24 cellular contexts compared by ENCODE assay signal in genomic region chr20:43774754-43775153, GRCh38. TPM values are rescaled to one million over a fixed set of nuclear protein-coding genes. Genes with fewer than 3 reads are reported as not detected.
"Had no signal": no experiment of that assay in that cellular context is flagged by ENCODE, and none has a peak within 500 bp of the region (broad histone marks: within the 10 kb centered on the region; RNA-seq: fewer than 3 reads in every experiment).

No MANE protein-coding gene starts in this region.

- H3K4me3 Mint-ChIP-seq: naive thymus-derived CD8-positive, alpha-beta T cell; stimulated activated naive B cell treated with anti-CD40 and anti-IgM and Interleukin-4, amounts not matched to agents 10 μg/mL and 1 μg/mL and 100 μg/mL, for 72 hours had no signal

- H3K36me3 ChIP-seq: esophagus muscularis mucosa, gastrocnemius medialis, heart right ventricle, spleen had no signal

- DNase-seq: effector memory CD4-positive, alpha-beta T cell; gastrocnemius medialis; heart right ventricle; islet precursor cell; mammary epithelial cell; mucosa of descending colon; naive thymus-derived CD8-positive, alpha-beta T cell; posterior cingulate gyrus; spleen; stimulated activated CD4-positive, alpha-beta T cell treated with anti-CD3 and anti-CD28 coated beads, Interleukin-15, amount 100 ng/mL, for 24 hours; stimulated activated CD4-positive, alpha-beta T cell treated with anti-CD3 and anti-CD28 coated beads, Interleukin-1b, Interleukin-23, amount 100 ng/mL, for 48 hours; stimulated activated CD4-positive, alpha-beta T cell treated with anti-CD3 and anti-CD28 coated beads, Interleukin-4, amount 100 ng/mL, for 24 hours; stimulated activated naive B cell treated with anti-CD40 and anti-IgM and Interleukin-4, amounts not matched to agents 10 μg/mL and 1 μg/mL and 100 μg/mL, for 72 hours; trophoblast cell had no signal

- H3K4me1 Mint-ChIP-seq: stimulated activated naive B cell treated with anti-CD40 and anti-IgM and Interleukin-4, amounts not matched to agents 10 μg/mL and 1 μg/mL and 100 μg/mL, for 72 hours had no signal

- ATAC-seq: gastrocnemius medialis; heart right ventricle; left lobe of liver; mucosa of descending colon; naive thymus-derived CD8-positive, alpha-beta T cell; sciatic nerve had no signal

- H3K27ac Mint-ChIP-seq: naive thymus-derived CD8-positive, alpha-beta T cell; stimulated activated naive B cell treated with anti-CD40 and anti-IgM and Interleukin-4, amounts not matched to agents 10 μg/mL and 1 μg/mL and 100 μg/mL, for 72 hours had no signal

- H3K27ac ChIP-seq: epithelial cell of prostate, esophagus muscularis mucosa, gastrocnemius medialis, heart right ventricle, spleen had no signal

- H3K4me1 ChIP-seq: esophagus muscularis mucosa, gastrocnemius medialis, heart right ventricle, spleen had no signal

- H3K36me3 Mint-ChIP-seq: stimulated activated naive B cell treated with anti-CD40 and anti-IgM and Interleukin-4, amounts not matched to agents 10 μg/mL and 1 μg/mL and 100 μg/mL, for 72 hours had no signal

- H3K4me3 ChIP-seq: esophagus muscularis mucosa, gastrocnemius medialis, heart right ventricle, mucosa of descending colon, spleen had no signal

RNA-seq across cellular contexts. Expression of gene GTSF1L, which starts 48.0 kb away (rescaled TPM):
- total RNA-seq: esophagus muscularis mucosa, fibroblast of villous mesenchyme, gastrocnemius medialis, heart right ventricle, left lobe of liver, lower leg skin, mammary epithelial cell, mucosa of descending colon, osteocyte, pulmonary artery endothelial cell, sciatic nerve, skeletal muscle tissue, urinary bladder had no signal
